1 cellular context compared by ENCODE assay signal in the genomic region with DNA sequence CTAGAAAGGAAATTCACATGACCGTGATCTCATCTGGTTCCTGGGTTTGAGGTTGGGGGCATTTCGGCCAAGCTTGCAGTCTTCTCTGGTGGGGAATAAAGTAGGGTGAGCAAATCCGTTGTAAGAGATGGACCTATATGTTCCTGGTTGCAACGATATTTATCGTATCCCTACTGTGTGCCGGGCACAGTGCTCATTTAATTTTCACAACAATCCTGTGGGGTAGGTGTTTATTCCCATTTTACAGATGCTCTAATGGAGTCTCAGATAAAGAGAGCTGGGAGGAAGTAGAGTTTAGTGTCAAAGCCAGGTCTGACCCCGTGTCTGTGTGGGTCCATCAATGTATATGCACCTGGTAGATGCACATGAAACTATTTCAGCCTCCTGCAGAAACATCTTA.
TF ChIP-seq lines count a peak whose summit lies in the region.

No MANE protein-coding gene starts in this region.

TF ChIP-seq in H1, 55 proteins besides CTCF, POLR2A, EP300 and RAD21:
- TF ChIP-seq NANOG (IDR thresholded peaks at IDR 0.05; ENCODE audit: insufficient read depth, low read depth, low read length, poor library complexity, severe bottlenecking) (no peak), RBBP5 (IDR thresholded peaks at IDR 0.05; ENCODE audit: borderline replicate concordance, low read depth, low read length) (no peak), SUZ12 (IDR thresholded peaks at IDR 0.05; ENCODE audit: low read length) (no peak), USF2 (IDR thresholded peaks at IDR 0.05; ENCODE audit: low read length) (no peak), BACH1 (IDR thresholded peaks at IDR 0.05; ENCODE audit: low read length) (no peak), JUN (IDR thresholded peaks at IDR 0.05; ENCODE audit: low read depth, low read length) (no peak), ASH2L (IDR thresholded peaks at IDR 0.05; ENCODE audit: low read length) (no peak), CREB1 (IDR thresholded peaks at IDR 0.05) (no peak), CBX5 (IDR thresholded peaks at IDR 0.05; ENCODE audit: low read depth, low read length) (no peak), TAF7 (optimal IDR thresholded peaks at IDR 0.05; ENCODE audit: borderline replicate concordance, low read depth, low read length) (no peak), YY1 (IDR thresholded peaks at IDR 0.05; ENCODE audit: low read depth, low read length) (no peak), SP2 (IDR thresholded peaks at IDR 0.05; ENCODE audit: low read length) (no peak), CHD1 (IDR thresholded peaks at IDR 0.05; ENCODE audit: low read depth, low read length) (no peak), SIX5 (IDR thresholded peaks at IDR 0.05; ENCODE audit: low read depth, low read length) (no peak), SP1 (IDR thresholded peaks at IDR 0.05; ENCODE audit: low read depth, low read length) (no peak)
TF ChIP-seq in H1: peak in this region for 0.
